Comparison of ENCODE assay signal across 17 cellular contexts in the genomic region with DNA sequence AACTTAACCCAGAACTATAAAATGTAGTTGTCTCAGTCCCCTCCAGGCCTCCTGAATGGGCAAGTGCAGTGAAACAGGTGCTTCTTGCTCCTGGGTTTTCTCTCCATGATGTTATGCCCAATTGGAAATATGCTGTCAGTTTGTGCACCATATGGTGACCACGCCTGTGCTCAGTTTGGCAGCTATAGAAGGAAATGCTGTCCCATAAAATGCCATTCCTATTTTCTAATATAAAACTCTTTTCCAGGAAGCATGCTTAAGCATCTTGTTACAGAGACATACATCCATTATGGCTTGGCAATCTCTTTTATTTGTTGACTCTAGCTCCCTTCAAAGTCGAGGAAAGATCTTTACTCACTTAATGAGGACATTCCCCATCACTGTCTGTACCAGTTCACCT. TPM values are rescaled to one million over a fixed set of nuclear protein-coding genes. Genes with fewer than 3 reads are reported as not detected.
DNase-seq lines count a peak whose midpoint lies in the region; ATAC-seq and TF ChIP-seq lines count a peak whose summit lies in the region.
"Had no signal": no experiment of that assay in that cellular context is flagged by ENCODE, and none has a peak within 500 bp of the region (broad histone marks: within the 10 kb centered on the region; RNA-seq: fewer than 3 reads in every experiment).

No MANE protein-coding gene starts in this region.

- POLR2A ChIA-PET in PC-3 (lab: Charles Lee; ENCODE audit: unreplicated experiment) = no interaction called here

- in situ Hi-C loops in T47D (cut with HindIII; ENCODE audit: low pct_unique_long_range_greater_than_20kb, low sequenced_read_pairs) = no loop called here

- no peaks in the 10 kb centered on the region for H3K4me1 ChIP-seq in breast epithelium
- no peaks in the 10 kb centered on the region for H3K4me1 ChIP-seq in PC-3 (ENCODE audit: insufficient read depth, low read length)
- no peaks in the 10 kb centered on the region for H3K4me1 ChIP-seq in ascending aorta
- no peaks in the 10 kb centered on the region for H3K4me1 ChIP-seq in Karpas-422 (ENCODE audit: low read length)
- H3K4me1 ChIP-seq: A549 had no signal

- intact Hi-C loops in breast epithelium (cut with DNase I; ENCODE audit: low total_unique reads) = no loop called here
- intact Hi-C loops in PC-3 (cut with micrococcal nuclease) = no loop called here
- intact Hi-C loops in left colon (cut with DNase I, micrococcal nuclease) = no loop called here
- intact Hi-C loops in ascending aorta (cut with DNase I) = no loop called here
- intact Hi-C loops in posterior cingulate gyrus (cut with DNase I) = no loop called here

- no peaks in the 10 kb centered on the region for H3F3A ChIP-seq in PC-3 (ENCODE audit: low read length, unreplicated experiment)

- H3K27ac ChIP-seq in breast epithelium (no peak overlapping the region), PC-3 (ENCODE audit: low read length) (no peak overlapping the region), WERI-Rb-1 (no peak overlapping the region), ascending aorta (no peak overlapping the region), Karpas-422 (ENCODE audit: low read length) (no peak overlapping the region)
- H3K27ac ChIP-seq: A549, HL-60, SK-N-MC had no signal

- H4K20me1 ChIP-seq in PC-3 (ENCODE audit: low read length) (no peaks in the 10 kb centered on the region), Karpas-422 (ENCODE audit: insufficient read depth, low read depth, low read length) (no peaks in the 10 kb centered on the region)

- DNase-seq in T47D (ENCODE audit: low read depth in 1 of 2, low spot score in 1 of 2) = peak; percentile 59 to 77
- no peak for DNase-seq in breast epithelium (ENCODE audit: low spot score in 2 of 2)
- DNase-seq in PC-3 = peak; percentile 3
- DNase-seq in left colon = peak; percentile 18 to 27
- DNase-seq in WERI-Rb-1 = no peak
- no peak for DNase-seq in ascending aorta (ENCODE audit: low spot score in 2 of 2)
- DNase-seq in Karpas-422 = no peak
- DNase-seq in posterior cingulate gyrus = no peak
- DNase-seq: MV-4-11, NCI-H1417, NCI-H2029, NCI-H510A had no signal

- no peak for TF ChIP-seq POLR2A in breast epithelium (IDR thresholded peaks at IDR 0.05)

- H3K9ac ChIP-seq in PC-3 (ENCODE audit: low read length) (no peak overlapping the region), Karpas-422 (ENCODE audit: low read length) (no peak overlapping the region)

- ATAC-seq in PC-3 (peak; percentile 73), left colon (peak; percentile 89)
- ATAC-seq: A549, Panc1, Right ventricle myocardium inferior had no signal

- no peaks in the 10 kb centered on the region for H3K9me3 ChIP-seq in breast epithelium
- H3K9me3 ChIP-seq in PC-3 (ENCODE audit: low read length) = no peaks in the 10 kb centered on the region
- H3K9me3 ChIP-seq in WERI-Rb-1 (ENCODE audit: severe bottlenecking) = no peaks in the 10 kb centered on the region
- H3K9me3 ChIP-seq in ascending aorta = no peaks in the 10 kb centered on the region
- H3K9me3 ChIP-seq in Karpas-422 (ENCODE audit: low read length) = no peaks in the 10 kb centered on the region
- H3K9me3 ChIP-seq: A549 had no signal

- H3K9me2 ChIP-seq in PC-3 (replicated peaks; ENCODE audit: low read length) (no peaks in the 10 kb centered on the region), Karpas-422 (replicated peaks; ENCODE audit: insufficient read depth, low read length) (no peaks in the 10 kb centered on the region)

- H2AFZ ChIP-seq in PC-3 (ENCODE audit: low read length) (no peak overlapping the region), Karpas-422 (ENCODE audit: low read length) (no peak overlapping the region)

- CTCF ChIA-PET in PC-3 (lab: Charles Lee) = interaction anchor here (1.2 kb wide), 1 partner anchor 44 kb away, joined by 4 read pairs; no protein-coding TSS in a partner anchor

- no peak for TF ChIP-seq CTCF in breast epithelium (IDR thresholded peaks at IDR 0.05)
- TF ChIP-seq CTCF in PC-3 (conservative IDR thresholded peaks at IDR 0.05; ENCODE audit: low read depth, low read length) = no peak
- no peak for TF ChIP-seq CTCF in WERI-Rb-1 (IDR thresholded peaks at IDR 0.05; ENCODE audit: low read depth, low read length)
- TF ChIP-seq CTCF in ascending aorta (IDR thresholded peaks at IDR 0.05) = no peak

- no peaks in the 10 kb centered on the region for H3K79me2 ChIP-seq in PC-3 (ENCODE audit: low read length)
- H3K79me2 ChIP-seq in Karpas-422 (ENCODE audit: low read length) = no peaks in the 10 kb centered on the region

- H3K36me3 ChIP-seq in breast epithelium (peaks cover 5% of the 10 kb centered on the region), PC-3 (ENCODE audit: low read depth, low read length) (peaks cover 31% of the 10 kb centered on the region), WERI-Rb-1 (peaks cover 49% of the 10 kb centered on the region), ascending aorta (peaks cover 23 to 48% of the 10 kb centered on the region in 2 donors), Karpas-422 (ENCODE audit: insufficient read depth, low read length) (no peaks in the 10 kb centered on the region; the same call in 1 of the 2 replicates)

- H3K4me3 ChIP-seq in breast epithelium = no peak overlapping the region
- no peak overlapping the region for H3K4me3 ChIP-seq in PC-3 (ENCODE audit: low read length)
- H3K4me3 ChIP-seq in WERI-Rb-1 (ENCODE audit: low read depth, low read length) = no peak overlapping the region
- no peak overlapping the region for H3K4me3 ChIP-seq in ascending aorta
- H3K4me3 ChIP-seq in Karpas-422 (ENCODE audit: low read length) = no peak overlapping the region
- H3K4me3 ChIP-seq: A549, SK-N-MC had no signal

- no peak overlapping the region for H3K4me2 ChIP-seq in PC-3 (ENCODE audit: low read length)
- H3K4me2 ChIP-seq in Karpas-422 (ENCODE audit: low read depth, low read length, poor library complexity, severe bottlenecking) = no peak overlapping the region
- H3K4me2 ChIP-seq: A549 had no signal

- no TSS peak for BruUV-seq in PC-3 (replicated peaks; lab: Mats Ljungman, UMichigan)

- H3K27me3 ChIP-seq in breast epithelium (no peaks in the 10 kb centered on the region), PC-3 (ENCODE audit: low read length) (no peaks in the 10 kb centered on the region), WERI-Rb-1 (ENCODE audit: insufficient read depth, low read depth, severe bottlenecking) (no peaks in the 10 kb centered on the region), ascending aorta (no peaks in the 10 kb centered on the region), Karpas-422 (ENCODE audit: low read length) (no peaks in the 10 kb centered on the region)

RNA-seq across cellular contexts. Expression of gene FGFBP3, which starts 45.2 kb away (rescaled TPM):
- total RNA-seq in breast epithelium (1 to 10 TPM in 1 of 3 donors, under 1 TPM in 2; 0.59 to 1.1 (median 0.66) TPM), PC-3 (2014; rRNA removed) (0.69 and 1.2 TPM in 2 replicates), left colon (1 to 10 TPM; 1.5 to 2.3 TPM), ascending aorta (6.6 TPM)
- 0.22 and 0.71 TPM in 2 replicates for total RNA-seq in Karpas-422 (2014; rRNA removed; shearing (Covaris generic); ENCODE audit: low replicate concordance)

RNA-seq across cellular contexts. Expression of gene BTAF1, which starts 59.5 kb away (rescaled TPM):
- total RNA-seq in breast epithelium (100 to 1,000 TPM in 1 of 3 donors, 10 to 100 TPM in 2; 51.2 to 105 (median 64.2) TPM), PC-3 (2014; rRNA removed) (22.9 and 27.6 TPM in 2 replicates), left colon (10 to 100 TPM; 24.9 to 29.7 TPM), ascending aorta (19.9 TPM)
- total RNA-seq in Karpas-422 (2014; rRNA removed; shearing (Covaris generic); ENCODE audit: low replicate concordance) = 46.4 and 65.7 TPM in 2 replicates

Comparison
In these comparisons a context has a peak if more than half of its experiments do, and no peak if none do; other contexts are left out.
1. DNase-seq: peak in T47D (2 of 2), PC-3 (single experiment) and left colon (2 of 2); none in breast epithelium (0 of 2), WERI-Rb-1 (single experiment), ascending aorta (0 of 2), Karpas-422 (single experiment) and posterior cingulate gyrus (0 of 10).